5 cellular contexts compared by ENCODE assay signal in genomic region chr10:94943432-94944103, GRCh38. TPM values are rescaled to one million over a fixed set of nuclear protein-coding genes. Genes with fewer than 3 reads are reported as not detected.
"Had no signal": no experiment of that assay in that cellular context is flagged by ENCODE, and none has a peak within 500 bp of the region (broad histone marks: within the 10 kb centered on the region; RNA-seq: fewer than 3 reads in every experiment).

No MANE protein-coding gene starts in this region.

RNA-seq across cellular contexts. Expression of gene CYP2C9, which starts 5.1 kb away (rescaled TPM):
- total RNA-seq: activated CD4-positive, alpha-beta memory T cell treated with anti-CD3 and anti-CD28 coated beads, Interleukin-2, amount 10 ng/mL, durations not matched to agents 7 days and 5 days; activated CD8-positive, alpha-beta memory T cell treated with anti-CD3 and anti-CD28 coated beads, Interleukin-2, amount 10 ng/mL, durations not matched to agents 7 days and 5 days; bronchial epithelial cell; M059J; Right ventricle myocardium superior had no signal
